1 cellular context compared by ENCODE assay signal in genomic region chr4:26048378-26048882, GRCh38.
TF ChIP-seq lines count a peak whose summit lies in the region.

No MANE protein-coding gene starts in this region.

TF ChIP-seq in endothelial cell of umbilical vein, 7 proteins besides CTCF, POLR2A, EP300 and RAD21 (continued from another document):
- no peak for TF ChIP-seq POLR2AphosphoS5 (IDR thresholded peaks at IDR 0.05; ENCODE audit: insufficient read depth, low read depth, low read length)
- TF ChIP-seq GATA2 (IDR thresholded peaks at IDR 0.05; ENCODE audit: insufficient read depth, insufficient read length, low read depth, low read length): no peak
- TF ChIP-seq JUN (IDR thresholded peaks at IDR 0.05; ENCODE audit: borderline replicate concordance, insufficient read depth, insufficient read length, low read depth): no peak
TF ChIP-seq in endothelial cell of umbilical vein: peak in this region for 0.
